In genomic region chr3:100868894-100869293, GRCh38 we compare ENCODE assay signal across 25 cellular contexts.
"Had no signal": no experiment of that assay in that cellular context is flagged by ENCODE, and none has a peak within 500 bp of the region (broad histone marks: within the 10 kb centered on the region; RNA-seq: fewer than 3 reads in every experiment).

No MANE protein-coding gene starts in this region.

- H3K27ac ChIP-seq: parathyroid adenoma, psoas muscle, right lobe of liver, skin epidermis, stomach, testis, transverse colon, upper lobe of left lung, vagina had no signal

- H3K9me3 ChIP-seq: psoas muscle, right lobe of liver, stomach, testis, thyroid gland, transverse colon, upper lobe of left lung, vagina had no signal

- H3K36me3 Mint-ChIP-seq: naive thymus-derived CD8-positive, alpha-beta T cell; stimulated activated naive B cell treated with anti-CD40 and anti-IgM and Interleukin-4, amounts not matched to agents 10 μg/mL and 1 μg/mL and 100 μg/mL, for 72 hours had no signal

- H3K9ac ChIP-seq: parathyroid adenoma had no signal

- H3K79me2 ChIP-seq: parathyroid adenoma had no signal

- H2AFZ ChIP-seq: parathyroid adenoma had no signal

- H3K36me3 ChIP-seq: right lobe of liver, stomach, thyroid gland, transverse colon, upper lobe of left lung, vagina had no signal

- H3K4me3 ChIP-seq: lung, psoas muscle, right lobe of liver, skin epidermis, stomach, testis, thyroid gland, transverse colon, upper lobe of left lung, vagina had no signal

- H3K27me3 ChIP-seq: right lobe of liver, stomach, testis, thyroid gland, transverse colon, upper lobe of left lung, vagina had no signal

- DNase-seq: head of caudate nucleus; hypothalamus; immature natural killer cell; naive thymus-derived CD8-positive, alpha-beta T cell; nucleus accumbens; psoas muscle; right lobe of liver; stimulated activated CD4-positive, alpha-beta T cell treated with anti-CD3 and anti-CD28 coated beads, Interleukin-12 subunit alpha, Interleukin-12 subunit beta, amount 100 ng/mL, for 4 hours; stimulated activated CD4-positive, alpha-beta T cell treated with anti-CD3 and anti-CD28 coated beads, Interleukin-15, amount 100 ng/mL, for 24 hours; stimulated activated CD4-positive, alpha-beta T cell treated with anti-CD3 and anti-CD28 coated beads, Interleukin-2, amount 100 ng/mL, for 24 hours; stimulated activated CD4-positive, alpha-beta T cell treated with anti-CD3 and anti-CD28 coated beads, Interleukin-4, amount 100 ng/mL, for 1 hour; stimulated activated naive B cell treated with anti-CD40 and anti-IgM and Interleukin-4, amounts not matched to agents 10 μg/mL and 1 μg/mL and 100 μg/mL, for 72 hours; stimulated activated naive CD8-positive, alpha-beta T cell treated with anti-CD3 and anti-CD28 coated beads, Interleukin-15, Interleukin-2, amounts not matched to agents 100 U/mL and 50 U/mL, for 24 hours; stomach; testis; thyroid gland; transverse colon; upper lobe of left lung had no signal

- H3K4me3 Mint-ChIP-seq: immature natural killer cell; naive thymus-derived CD8-positive, alpha-beta T cell; nephron; neural crest cell; stimulated activated naive B cell treated with anti-CD40 and anti-IgM and Interleukin-4, amounts not matched to agents 10 μg/mL and 1 μg/mL and 100 μg/mL, for 72 hours had no signal

- H3K4me1 Mint-ChIP-seq: immature natural killer cell; neural crest cell; stimulated activated naive B cell treated with anti-CD40 and anti-IgM and Interleukin-4, amounts not matched to agents 10 μg/mL and 1 μg/mL and 100 μg/mL, for 72 hours had no signal

- H3K27me3 Mint-ChIP-seq: stimulated activated naive B cell treated with anti-CD40 and anti-IgM and Interleukin-4, amounts not matched to agents 10 μg/mL and 1 μg/mL and 100 μg/mL, for 72 hours had no signal

- ATAC-seq: left lobe of liver; naive thymus-derived CD8-positive, alpha-beta T cell; psoas muscle; right lobe of liver; stimulated activated naive B cell treated with anti-CD40 and anti-IgM and Interleukin-4, amounts not matched to agents 10 μg/mL and 1 μg/mL and 100 μg/mL, for 72 hours; stimulated activated naive CD8-positive, alpha-beta T cell treated with anti-CD3 and anti-CD28 coated beads, Interleukin-15, Interleukin-2, amounts not matched to agents 100 U/mL and 50 U/mL, for 24 hours had no signal

- H3K27ac Mint-ChIP-seq: immature natural killer cell; stimulated activated naive B cell treated with anti-CD40 and anti-IgM and Interleukin-4, amounts not matched to agents 10 μg/mL and 1 μg/mL and 100 μg/mL, for 72 hours had no signal

- H3K4me1 ChIP-seq: parathyroid adenoma, psoas muscle, right lobe of liver, testis, transverse colon had no signal

- H3K9me3 Mint-ChIP-seq: nephron, neural crest cell had no signal
